In the genomic region with DNA sequence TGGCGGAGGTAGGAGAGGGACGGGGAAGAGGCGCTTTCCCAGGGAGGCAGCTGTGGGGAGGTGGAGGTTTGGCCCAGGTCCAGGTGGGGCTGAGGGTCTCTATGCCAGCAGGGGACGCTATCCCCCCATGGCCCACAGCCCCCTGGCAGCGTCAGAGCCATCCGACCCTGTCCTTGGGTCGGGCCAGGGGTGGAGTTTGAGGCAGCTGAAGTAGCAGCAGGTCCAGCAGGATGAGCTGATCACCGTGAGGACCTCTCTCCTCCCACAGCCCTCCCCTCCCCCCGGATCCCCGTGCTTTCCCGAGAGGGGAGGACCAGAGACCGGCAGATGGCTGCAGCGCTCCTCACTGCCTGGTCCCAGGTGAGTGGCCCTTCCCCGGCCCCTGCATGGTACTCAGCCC, we compare ENCODE assay signal across 2 cellular contexts.
TF ChIP-seq lines count a peak whose summit lies in the region.

No MANE protein-coding gene starts in this region.

TF ChIP-seq in HEK293, 187 proteins besides CTCF, POLR2A, EP300 and RAD21:
- TF ChIP-seq, protein P1, sequence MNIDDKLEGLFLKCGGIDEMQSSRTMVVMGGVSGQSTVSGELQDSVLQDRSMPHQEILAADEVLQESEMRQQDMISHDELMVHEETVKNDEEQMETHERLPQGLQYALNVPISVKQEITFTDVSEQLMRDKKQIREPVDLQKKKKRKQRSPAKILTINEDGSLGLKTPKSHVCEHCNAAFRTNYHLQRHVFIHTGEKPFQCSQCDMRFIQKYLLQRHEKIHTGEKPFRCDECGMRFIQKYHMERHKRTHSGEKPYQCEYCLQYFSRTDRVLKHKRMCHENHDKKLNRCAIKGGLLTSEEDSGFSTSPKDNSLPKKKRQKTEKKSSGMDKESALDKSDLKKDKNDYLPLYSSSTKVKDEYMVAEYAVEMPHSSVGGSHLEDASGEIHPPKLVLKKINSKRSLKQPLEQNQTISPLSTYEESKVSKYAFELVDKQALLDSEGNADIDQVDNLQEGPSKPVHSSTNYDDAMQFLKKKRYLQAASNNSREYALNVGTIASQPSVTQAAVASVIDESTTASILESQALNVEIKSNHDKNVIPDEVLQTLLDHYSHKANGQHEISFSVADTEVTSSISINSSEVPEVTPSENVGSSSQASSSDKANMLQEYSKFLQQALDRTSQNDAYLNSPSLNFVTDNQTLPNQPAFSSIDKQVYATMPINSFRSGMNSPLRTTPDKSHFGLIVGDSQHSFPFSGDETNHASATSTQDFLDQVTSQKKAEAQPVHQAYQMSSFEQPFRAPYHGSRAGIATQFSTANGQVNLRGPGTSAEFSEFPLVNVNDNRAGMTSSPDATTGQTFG (tag by site-specific recombination; IDR thresholded peaks at IDR 0.05; ENCODE audit: borderline replicate concordance) = no peak
- TF ChIP-seq ZNF791 (tag by site-specific recombination; IDR thresholded peaks at IDR 0.05) (no peak), ZSCAN23 (tag by site-specific recombination; IDR thresholded peaks at IDR 0.05) (no peak), ZNF112 (tag by site-specific recombination; IDR thresholded peaks at IDR 0.05) (no peak), MYNN (tag by site-specific recombination; IDR thresholded peaks at IDR 0.05; ENCODE audit: borderline replicate concordance) (no peak), ZNF529 (tag by site-specific recombination; IDR thresholded peaks at IDR 0.05; ENCODE audit: insufficient replicate concordance) (no peak), ZNF501 (tag by site-specific recombination; IDR thresholded peaks at IDR 0.05) (no peak), BCL11A (tag by site-specific recombination; IDR thresholded peaks at IDR 0.05; ENCODE audit: low read depth) (no peak), ZEB2 (tag by site-specific recombination; IDR thresholded peaks at IDR 0.05) (no peak), HOXD13 (CRISPR knock-in tag; IDR thresholded peaks at IDR 0.05; ENCODE audit: borderline replicate concordance) (no peak), GLI2 (tag by site-specific recombination; IDR thresholded peaks at IDR 0.05; ENCODE audit: borderline replicate concordance, low read depth) (no peak), ZNF514 (tag by site-specific recombination; IDR thresholded peaks at IDR 0.05) (no peak), TRIM28 (IDR thresholded peaks at IDR 0.05; ENCODE audit: borderline replicate concordance, low read length) (no peak), ZNF792 (tag by site-specific recombination; IDR thresholded peaks at IDR 0.05) (no peak), ZNF654 (tag by site-specific recombination; IDR thresholded peaks at IDR 0.05; ENCODE audit: low read depth) (no peak)
- TF ChIP-seq, protein P2, sequence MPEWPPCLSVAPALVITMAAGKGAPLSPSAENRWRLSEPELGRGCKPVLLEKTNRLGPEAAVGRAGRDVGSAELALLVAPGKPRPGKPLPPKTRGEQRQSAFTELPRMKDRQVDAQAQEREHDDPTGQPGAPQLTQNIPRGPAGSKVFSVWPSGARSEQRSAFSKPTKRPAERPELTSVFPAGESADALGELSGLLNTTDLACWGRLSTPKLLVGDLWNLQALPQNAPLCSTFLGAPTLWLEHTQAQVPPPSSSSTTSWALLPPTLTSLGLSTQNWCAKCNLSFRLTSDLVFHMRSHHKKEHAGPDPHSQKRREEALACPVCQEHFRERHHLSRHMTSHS (tag by site-specific recombination; IDR thresholded peaks at IDR 0.05) = no peak

TF ChIP-seq in HepG2, 621 proteins besides CTCF, POLR2A, EP300 and RAD21:
- TF ChIP-seq, protein P3, sequence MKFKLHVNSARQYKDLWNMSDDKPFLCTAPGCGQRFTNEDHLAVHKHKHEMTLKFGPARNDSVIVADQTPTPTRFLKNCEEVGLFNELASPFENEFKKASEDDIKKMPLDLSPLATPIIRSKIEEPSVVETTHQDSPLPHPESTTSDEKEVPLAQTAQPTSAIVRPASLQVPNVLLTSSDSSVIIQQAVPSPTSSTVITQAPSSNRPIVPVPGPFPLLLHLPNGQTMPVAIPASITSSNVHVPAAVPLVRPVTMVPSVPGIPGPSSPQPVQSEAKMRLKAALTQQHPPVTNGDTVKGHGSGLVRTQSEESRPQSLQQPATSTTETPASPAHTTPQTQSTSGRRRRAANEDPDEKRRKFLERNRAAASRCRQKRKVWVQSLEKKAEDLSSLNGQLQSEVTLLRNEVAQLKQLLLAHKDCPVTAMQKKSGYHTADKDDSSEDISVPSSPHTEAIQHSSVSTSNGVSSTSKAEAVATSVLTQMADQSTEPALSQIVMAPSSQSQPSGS (CRISPR knock-in tag; IDR thresholded peaks at IDR 0.05) = no peak
- TF ChIP-seq AGO2 (optimal IDR thresholded peaks at IDR 0.05; ENCODE audit: low read depth, low read length) = peak; percentile 51
